Comparison of ENCODE assay signal across 7 cellular contexts in genomic region chr4:145098675-145099037, GRCh38. TPM values are rescaled to one million over a fixed set of nuclear protein-coding genes. Genes with fewer than 3 reads are reported as not detected.
A peak's percentile ranks its signal among the peaks of the same experiment; 100 is the strongest.
DNase-seq lines count a peak whose midpoint lies in the region; TF ChIP-seq lines count a peak whose summit lies in the region.

No MANE protein-coding gene starts in this region.

- H3K4me1 ChIP-seq in HAP-1 (0 out of 2 replicates have a peak, but pooled peaks cover 9% of the 10 kb centered on the region), muscle layer of duodenum (ENCODE audit: control insufficient read depth in 1 of 2, insufficient read depth in 2 of 2, low read length in 2 of 2) (peaks cover 0 to 36% of the 10 kb centered on the region in 2 donors), stomach smooth muscle (ENCODE audit: control insufficient read depth, insufficient read depth, low read length) (peaks cover 6% of the 10 kb centered on the region)

- H3K4me3 ChIP-seq in GM12875 (ENCODE audit: low read depth, low read length) (peak overlapping the region; percentile 88), HAP-1 (peak overlapping the region; percentile 77), epithelial cell of esophagus (ENCODE audit: low read length) (peak overlapping the region; percentile 92), muscle layer of duodenum (ENCODE audit: low read depth in 1 of 2, low read length in 2 of 2) (peak overlapping the region; percentile 83 to 95), stomach smooth muscle (ENCODE audit: low read length in 2 of 2) (peak overlapping the region; percentile 91 to 94)

- H3K4me1 Mint-ChIP-seq in activated CD4-positive, alpha-beta T cell treated with anti-CD3 and anti-CD28 coated beads, Interleukin-2, amount 10 ng/mL, durations not matched to agents 7 days and 5 days, result peaks cover 27% of the 10 kb centered on the region

- H3K9ac ChIP-seq in stomach smooth muscle (ENCODE audit: low read length in 2 of 2), result peak overlapping the region; percentile 91 to 98

- H3K4me3 Mint-ChIP-seq in activated CD4-positive, alpha-beta T cell treated with anti-CD3 and anti-CD28 coated beads, Interleukin-2, amount 10 ng/mL, durations not matched to agents 7 days and 5 days, result peak overlapping the region; percentile 94

- POLR2A ChIA-PET in activated CD4-positive, alpha-beta T cell treated with anti-CD3 and anti-CD28 coated beads, Interleukin-2, amount 10 ng/mL, durations not matched to agents 7 days and 5 days (lab: Charles Lee), result no interaction called here

- TF ChIP-seq CTCF in GM12875 (IDR thresholded peaks at IDR 0.05; ENCODE audit: borderline replicate concordance, insufficient read depth, low read depth, low read length) (no peak), epithelial cell of esophagus (IDR thresholded peaks at IDR 0.05; ENCODE audit: insufficient read depth, low read depth, low read length, missing control alignments) (no peak)

- no peaks in the 10 kb centered on the region for H3K27me3 ChIP-seq in HAP-1 (ENCODE audit: low read depth)
- no peaks in the 10 kb centered on the region for H3K27me3 ChIP-seq in muscle layer of duodenum (ENCODE audit: low read depth, low read length)
- H3K27me3 ChIP-seq in stomach smooth muscle (ENCODE audit: control insufficient read depth in 1 of 2, insufficient read depth in 2 of 2, low read length in 2 of 2), result no peaks in the 10 kb centered on the region

- H3K27ac ChIP-seq in muscle layer of duodenum (ENCODE audit: low read length) (peak overlapping the region; percentile 98), stomach smooth muscle (ENCODE audit: low read length) (peak overlapping the region; percentile 93)

- H3K36me3 ChIP-seq in HAP-1 (replicated peaks) (peaks cover 15% of the 10 kb centered on the region), muscle layer of duodenum (ENCODE audit: control insufficient read depth in 1 of 2, insufficient read depth in 2 of 2, low read length in 2 of 2) (peaks cover 11 to 23% of the 10 kb centered on the region in 2 donors), stomach smooth muscle (ENCODE audit: control insufficient read depth in 2 of 2, insufficient read depth in 2 of 2, low read length in 2 of 2) (peaks cover 8 to 11% of the 10 kb centered on the region in 2 donors)

- H3K9me3 ChIP-seq in HAP-1 (no peaks in the 10 kb centered on the region), muscle layer of duodenum (ENCODE audit: control insufficient read depth in 1 of 2, low read length in 2 of 2) (peaks cover 4 to 6% of the 10 kb centered on the region in 2 donors), stomach smooth muscle (ENCODE audit: control insufficient read depth in 2 of 2, low read length in 2 of 2) (peaks cover 0 to 3% of the 10 kb centered on the region in 2 donors)

- H3K9me3 Mint-ChIP-seq in activated CD4-positive, alpha-beta T cell treated with anti-CD3 and anti-CD28 coated beads, Interleukin-2, amount 10 ng/mL, durations not matched to agents 7 days and 5 days, result peaks cover 2% of the 10 kb centered on the region

- peak overlapping the region; percentile 98 for H3K27ac Mint-ChIP-seq in activated CD4-positive, alpha-beta T cell treated with anti-CD3 and anti-CD28 coated beads, Interleukin-2, amount 10 ng/mL, durations not matched to agents 7 days and 5 days

- CTCF ChIA-PET in activated CD4-positive, alpha-beta T cell treated with anti-CD3 and anti-CD28 coated beads, Interleukin-2, amount 10 ng/mL, durations not matched to agents 7 days and 5 days (lab: Charles Lee), result interaction anchor here (0.9 to 3.0 kb wide), 6 partner anchors 11 to 79 kb away, joined by 3 to 13 read pairs (median 5); no protein-coding TSS in a partner anchor

- no peaks in the 10 kb centered on the region for H3K27me3 Mint-ChIP-seq in activated CD4-positive, alpha-beta T cell treated with anti-CD3 and anti-CD28 coated beads, Interleukin-2, amount 10 ng/mL, durations not matched to agents 7 days and 5 days

- in situ Hi-C loops in HAP-1 (cut with MboI; ENCODE audit: low sequenced_read_pairs), result no loop called here

- peaks cover 22% of the 10 kb centered on the region for H3K36me3 Mint-ChIP-seq in activated CD4-positive, alpha-beta T cell treated with anti-CD3 and anti-CD28 coated beads, Interleukin-2, amount 10 ng/mL, durations not matched to agents 7 days and 5 days (ENCODE audit: low read depth)

- DNase-seq in HAP-1 (ENCODE audit: low spot score in 2 of 2) (peak; percentile 38 to 39), M059J (ENCODE audit: low read depth) (peak; percentile 69), epithelial cell of esophagus (ENCODE audit: low read depth) (peak; percentile 78)
- DNase-seq in activated CD4-positive, alpha-beta T cell treated with anti-CD3 and anti-CD28 coated beads, Interleukin-2, amount 10 ng/mL, durations not matched to agents 7 days and 5 days, result peak; percentile 43

RNA-seq across cellular contexts. Expression of gene ABCE1, which starts 0.5 kb away (rescaled TPM):
- total RNA-seq in M059J (2014; rRNA removed; shearing (Covaris generic)), result 112 and 134 TPM in 2 replicates
- 10 to 100 TPM; 62.1 to 72.3 TPM for total RNA-seq in activated CD4-positive, alpha-beta T cell treated with anti-CD3 and anti-CD28 coated beads, Interleukin-2, amount 10 ng/mL, durations not matched to agents 7 days and 5 days

RNA-seq across cellular contexts. Expression of gene ANAPC10, which starts 0.7 kb away (rescaled TPM):
- 29.0 and 36.4 TPM in 2 replicates for total RNA-seq in M059J (2014; rRNA removed; shearing (Covaris generic))
- total RNA-seq in activated CD4-positive, alpha-beta T cell treated with anti-CD3 and anti-CD28 coated beads, Interleukin-2, amount 10 ng/mL, durations not matched to agents 7 days and 5 days, result 10 to 100 TPM; 23.5 to 25.4 TPM

Comparison
In these comparisons a context has a peak if more than half of its experiments do, and no peak if none do; other contexts are left out.
1. Peak in every context shown above with its lines: DNase-seq, H3K4me3 ChIP-seq and H3K27ac ChIP-seq.